16 cellular contexts compared by ENCODE assay signal in the genomic region with DNA sequence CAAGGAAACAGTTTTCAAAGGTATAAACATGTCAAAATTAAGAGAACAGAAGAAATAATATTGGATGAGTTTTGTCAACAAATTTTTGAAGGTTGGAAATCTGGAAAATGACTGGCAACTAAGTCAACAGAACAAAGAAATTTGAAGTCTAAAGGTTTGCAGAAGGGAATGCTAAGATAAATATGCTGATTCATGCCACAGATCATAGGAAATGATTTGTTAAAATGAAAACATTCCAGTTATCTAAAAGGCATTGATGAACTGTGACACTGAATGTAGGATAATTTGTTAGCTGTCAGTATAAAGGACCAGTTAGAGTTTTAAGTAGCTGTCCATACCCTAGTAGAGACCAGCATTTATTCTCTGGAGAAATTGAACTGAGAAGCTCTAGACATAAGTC.
DNase-seq lines count a peak whose midpoint lies in the region; ATAC-seq, FAIRE-seq and TF ChIP-seq lines count a peak whose summit lies in the region.
"Had no signal": no experiment of that assay in that cellular context is flagged by ENCODE, and none has a peak within 500 bp of the region (broad histone marks: within the 10 kb centered on the region; RNA-seq: fewer than 3 reads in every experiment).

No MANE protein-coding gene starts in this region.

- no TSS peak for BruUV-seq in Calu3 (replicated peaks; lab: Mats Ljungman, UMichigan)

- no peaks in the 10 kb centered on the region for H3K36me3 Mint-ChIP-seq in Calu3 (ENCODE audit: insufficient read depth, unreplicated experiment)

- FAIRE-seq in islet of Langerhans (lab: Jason Lieb, UNC), result peak; percentile 33
- FAIRE-seq: A204.1, G401.6, GM12891, GM19239, HTR-8/SVneo had no signal

- TF ChIP-seq CTCF in Calu3 (IDR thresholded peaks at IDR 0.05; ENCODE audit: unreplicated experiment) (no peak), GM20000 (IDR thresholded peaks at IDR 0.05; ENCODE audit: extremely low read depth, missing control alignments) (no peak)

- no peak for ATAC-seq in Right ventricle myocardium inferior

- peaks cover 16% of the 10 kb centered on the region for H3K9me3 Mint-ChIP-seq in Calu3 (ENCODE audit: low read depth, unreplicated experiment)

- H3K4me3 Mint-ChIP-seq in Calu3 (ENCODE audit: low read depth, unreplicated experiment), result no peak overlapping the region
- H3K4me3 Mint-ChIP-seq: CD4-positive, alpha-beta T cell; IgD-negative memory B cell had no signal

- intact Hi-C loops in Calu3 (cut with micrococcal nuclease; ENCODE audit: unreplicated experiment), result no loop called here
- intact Hi-C loops in Right ventricle myocardium inferior (cut with DNase I), result no loop called here

- H3K4me1 Mint-ChIP-seq in Calu3 (ENCODE audit: low read depth, unreplicated experiment), result peaks cover 21% of the 10 kb centered on the region

- H3K27ac Mint-ChIP-seq in Calu3 (ENCODE audit: unreplicated experiment), result peak overlapping the region; percentile 30
- H3K27ac Mint-ChIP-seq: CD4-positive, alpha-beta T cell; IgD-negative memory B cell had no signal

- DNase-seq in Calu3 (no peak), HS-27A (ENCODE audit: low read depth) (peak; percentile 22), GM20000 (ENCODE audit: low spot score) (no peak), Right ventricle myocardium inferior (ENCODE audit: missing footprints) (no peak)
- no peak for DNase-seq in activated CD8-positive, alpha-beta memory T cell treated with anti-CD3 and anti-CD28 coated beads for 24 hours
- DNase-seq: AML-193; CD4-positive, alpha-beta T cell; GM23248; KBM-7 had no signal

- no peaks in the 10 kb centered on the region for H3K27me3 Mint-ChIP-seq in Calu3 (ENCODE audit: unreplicated experiment)
- H3K27me3 Mint-ChIP-seq: CD4-positive, alpha-beta T cell; IgD-negative memory B cell had no signal

- CTCF ChIA-PET in Calu3 (lab: Charles Lee), result no interaction called here
